ENCODE assay signal across 18 cellular contexts in the genomic region with DNA sequence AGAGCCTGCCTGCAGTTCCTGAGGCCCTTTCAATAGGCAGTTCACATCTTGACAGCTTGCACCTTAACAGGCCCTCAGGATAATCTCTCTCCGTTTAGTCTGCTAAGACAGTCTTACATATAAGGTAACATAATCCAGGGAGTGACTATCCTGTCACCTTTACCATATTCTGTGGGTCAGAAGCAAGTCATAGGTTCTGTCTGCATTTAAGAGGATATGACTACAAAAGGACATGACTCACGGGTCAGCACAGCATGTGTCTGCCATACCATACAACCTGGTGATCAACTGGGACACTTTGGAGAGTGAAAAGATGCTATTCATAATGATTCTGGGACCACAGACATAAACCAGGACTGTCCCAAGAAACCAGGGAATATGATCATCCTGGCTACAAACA.
"Had no signal": no experiment of that assay in that cellular context is flagged by ENCODE, and none has a peak within 500 bp of the region (broad histone marks: within the 10 kb centered on the region; RNA-seq: fewer than 3 reads in every experiment).

No MANE protein-coding gene starts in this region.

- H3K4me1 ChIP-seq: uterus had no signal

- H3K36me3 ChIP-seq: neutrophil, uterus had no signal

- H3K27ac Mint-ChIP-seq: activated CD8-positive, alpha-beta memory T cell treated with anti-CD3 and anti-CD28 coated beads, Interleukin-2, amount 10 ng/mL, durations not matched to agents 7 days and 5 days; activated naive CD4-positive, alpha-beta T cell treated with anti-CD3 and anti-CD28 coated beads, Interleukin-2, amount 50 U/mL, for 72 hours; activated T-cell treated with anti-CD3 and anti-CD28 coated beads, Interleukin-2, amount 50 U/mL, for 24 hours; mesothelial cell of epicardium had no signal

- H3K27me3 Mint-ChIP-seq: activated CD8-positive, alpha-beta memory T cell treated with anti-CD3 and anti-CD28 coated beads, Interleukin-2, amount 10 ng/mL, durations not matched to agents 7 days and 5 days; activated T-cell treated with anti-CD3 and anti-CD28 coated beads, Interleukin-2, amount 50 U/mL, for 24 hours; naive B cell had no signal

- H3K9me3 Mint-ChIP-seq: activated T-cell treated with anti-CD3 and anti-CD28 coated beads, Interleukin-2, amount 50 U/mL, for 24 hours had no signal

- H3K4me3 Mint-ChIP-seq: activated CD8-positive, alpha-beta memory T cell treated with anti-CD3 and anti-CD28 coated beads, Interleukin-2, amount 10 ng/mL, durations not matched to agents 7 days and 5 days; activated T-cell treated with anti-CD3 and anti-CD28 coated beads, Interleukin-2, amount 50 U/mL, for 24 hours; mesothelial cell of epicardium; naive B cell had no signal

- H3K27me3 ChIP-seq: neutrophil, uterus had no signal

- H3K36me3 Mint-ChIP-seq: activated CD8-positive, alpha-beta memory T cell treated with anti-CD3 and anti-CD28 coated beads, Interleukin-2, amount 10 ng/mL, durations not matched to agents 7 days and 5 days; activated naive CD4-positive, alpha-beta T cell treated with anti-CD3 and anti-CD28 coated beads, Interleukin-2, amount 50 U/mL, for 72 hours; mesothelial cell of epicardium; naive B cell had no signal

- H3K4me1 Mint-ChIP-seq: activated CD8-positive, alpha-beta memory T cell treated with anti-CD3 and anti-CD28 coated beads, Interleukin-2, amount 10 ng/mL, durations not matched to agents 7 days and 5 days; mesothelial cell of epicardium; naive B cell had no signal

- H3K9me3 ChIP-seq: neutrophil, uterus had no signal

- H3K4me3 ChIP-seq: uterus had no signal

- H3K27ac ChIP-seq: epithelial cell of prostate, neutrophil, uterus had no signal

- DNase-seq: activated CD4-positive, alpha-beta T cell treated with anti-CD3 and anti-CD28 coated beads for 1 hour; activated CD4-positive, alpha-beta T cell treated with anti-CD3 and anti-CD28 coated beads, Interleukin-2, amount 50 U/mL, for 48 hours; activated CD8-positive, alpha-beta memory T cell treated with anti-CD3 and anti-CD28 coated beads, Interleukin-2, amount 10 ng/mL, durations not matched to agents 7 days and 5 days; activated effector memory CD4-positive, alpha-beta T cell treated with anti-CD3 and anti-CD28 coated beads, Interleukin-2, amount 50 U/mL, for 16 hours; activated T-cell treated with anti-CD3 and anti-CD28 coated beads, Interleukin-2, amount 50 U/mL, for 24 hours; amniotic stem cell; effector CD4-positive, alpha-beta T cell; hippocampal formation; naive B cell; retina; stimulated activated CD4-positive, alpha-beta T cell treated with anti-CD3 and anti-CD28 coated beads, Interleukin-15, amount 100 ng/mL, for 24 hours; stimulated activated CD4-positive, alpha-beta T cell treated with anti-CD3 and anti-CD28 coated beads, Interleukin-4, amount 100 ng/mL, for 24 hours; T-helper 9 cell; uterus had no signal

- ATAC-seq: activated CD8-positive, alpha-beta memory T cell treated with anti-CD3 and anti-CD28 coated beads, Interleukin-2, amount 10 ng/mL, durations not matched to agents 7 days and 5 days; activated naive CD4-positive, alpha-beta T cell treated with anti-CD3 and anti-CD28 coated beads, Interleukin-2, amount 50 U/mL, for 72 hours had no signal
